Comparison of ENCODE assay signal across 20 cellular contexts in genomic region chr1:55131218-55131617, GRCh38.
DNase-seq lines count a peak whose midpoint lies in the region; ATAC-seq and TF ChIP-seq lines count a peak whose summit lies in the region.
"Had no signal": no experiment of that assay in that cellular context is flagged by ENCODE, and none has a peak within 500 bp of the region (broad histone marks: within the 10 kb centered on the region; RNA-seq: fewer than 3 reads in every experiment).

No MANE protein-coding gene starts in this region.

- TF ChIP-seq POLR2A in transverse colon (IDR thresholded peaks at IDR 0.05) = no peak

- H3K27ac ChIP-seq in smooth muscle cell (ENCODE audit: low read depth) = peak overlapping the region; percentile 55
- H3K27ac ChIP-seq in transverse colon = no peak overlapping the region
- H3K27ac ChIP-seq: 22Rv1, BLaER1, HL-60, PC-9 had no signal

- WGBS in smooth muscle cell (ENCODE audit: low lambda C conversion rate) = 85% methylated on average over 2 of the region's 2 CpGs
- WGBS in transverse colon (ENCODE audit: low coverage in 1 of 2), 2 donors = 54 to 59% methylated on average over 2 of the region's 2 CpGs

- no peak overlapping the region for H3K4me3 ChIP-seq in adipocyte (ENCODE audit: low read length)
- no peak overlapping the region for H3K4me3 ChIP-seq in smooth muscle cell
- H3K4me3 ChIP-seq in transverse colon = no peak overlapping the region
- H3K4me3 ChIP-seq: BLaER1, PC-9 had no signal

- H3K9me3 Mint-ChIP-seq in natural killer cell treated with Interleukin-12 subunit alpha and Interleukin-12 subunit beta and Interleukin-15 and Interleukin-18, amount 100 ng/mL, for 72 hours = no peaks in the 10 kb centered on the region
- peaks cover 3% of the 10 kb centered on the region in 2 donors for H3K9me3 Mint-ChIP-seq in natural killer cell
- H3K9me3 Mint-ChIP-seq: CD8-positive, alpha-beta memory T cell; H9 had no signal

- peak overlapping the region; percentile 89 to 92 for H3K27ac Mint-ChIP-seq in natural killer cell treated with Interleukin-12 subunit alpha and Interleukin-12 subunit beta and Interleukin-15 and Interleukin-18, amount 100 ng/mL, for 72 hours
- H3K27ac Mint-ChIP-seq in natural killer cell = no peak overlapping the region
- H3K27ac Mint-ChIP-seq: H9 had no signal

- no peaks in the 10 kb centered on the region for H4K20me1 ChIP-seq in smooth muscle cell (ENCODE audit: low read depth)
- H4K20me1 ChIP-seq: BLaER1 had no signal

- in situ Hi-C loops in transverse colon (cut with MboI; ENCODE audit: low pct_ligation_motif_present in 1 of 4, low pct_unique_long_range_greater_than_20kb in 1 of 4, low sequenced_read_pairs in 3 of 4) = loop anchor here in 3 of 4 donors (25.0 kb wide), 2 partner anchors 156 to 1456 kb away; partner anchors contain the start of gene PLPP3 (in 3 of the 3)

- H3K27me3 ChIP-seq in adipocyte (replicated peaks; ENCODE audit: control insufficient read depth, insufficient read depth, low read length) (no peaks in the 10 kb centered on the region), smooth muscle cell (ENCODE audit: low read depth) (no peaks in the 10 kb centered on the region), transverse colon (no peaks in the 10 kb centered on the region)
- H3K27me3 ChIP-seq: BLaER1 had no signal

- H3F3A ChIP-seq in smooth muscle cell (ENCODE audit: low read depth) = no peaks in the 10 kb centered on the region

- H3K4me1 ChIP-seq in adipocyte (ENCODE audit: control insufficient read depth, insufficient read depth, low read length) = peaks cover 8% of the 10 kb centered on the region
- no peaks in the 10 kb centered on the region for H3K4me1 ChIP-seq in smooth muscle cell (ENCODE audit: low read depth)
- no peaks in the 10 kb centered on the region for H3K4me1 ChIP-seq in transverse colon
- H3K4me1 ChIP-seq: BLaER1 had no signal

- intact Hi-C loops in natural killer cell (cut with micrococcal nuclease) = no loop called here
- intact Hi-C loops in transverse colon (cut with DNase I; ENCODE audit: low total_unique reads) = no loop called here

- no peak for TF ChIP-seq EP300 in transverse colon (IDR thresholded peaks at IDR 0.05; ENCODE audit: low read depth)

- no peaks in the 10 kb centered on the region for H3K27me3 Mint-ChIP-seq in natural killer cell treated with Interleukin-12 subunit alpha and Interleukin-12 subunit beta and Interleukin-15 and Interleukin-18, amount 100 ng/mL, for 72 hours
- no peaks in the 10 kb centered on the region for H3K27me3 Mint-ChIP-seq in natural killer cell (ENCODE audit: low read depth in 2 of 2)
- H3K27me3 Mint-ChIP-seq: CD8-positive, alpha-beta memory T cell had no signal

- H3K4me2 ChIP-seq in smooth muscle cell = no peak overlapping the region
- H3K4me2 ChIP-seq: BLaER1, PC-9 had no signal

- H3K4me3 Mint-ChIP-seq in natural killer cell treated with Interleukin-12 subunit alpha and Interleukin-12 subunit beta and Interleukin-15 and Interleukin-18, amount 100 ng/mL, for 72 hours = no peak overlapping the region
- no peak overlapping the region for H3K4me3 Mint-ChIP-seq in natural killer cell
- H3K4me3 Mint-ChIP-seq: CD8-positive, alpha-beta memory T cell; H9 had no signal

- TF ChIP-seq CTCF in natural killer cell (IDR thresholded peaks at IDR 0.05) (no peak), smooth muscle cell (IDR thresholded peaks at IDR 0.05; ENCODE audit: borderline replicate concordance, insufficient read depth, poor library complexity, severe bottlenecking) (no peak), transverse colon (IDR thresholded peaks at IDR 0.05) (no peak)

- H3K9me3 ChIP-seq in adipocyte (ENCODE audit: control insufficient read depth, low read length) = no peaks in the 10 kb centered on the region
- H3K9me3 ChIP-seq in smooth muscle cell (replicated peaks; ENCODE audit: low read depth) = no peaks in the 10 kb centered on the region
- no peaks in the 10 kb centered on the region for H3K9me3 ChIP-seq in transverse colon

- H3K4me1 Mint-ChIP-seq in natural killer cell treated with Interleukin-12 subunit alpha and Interleukin-12 subunit beta and Interleukin-15 and Interleukin-18, amount 100 ng/mL, for 72 hours (ENCODE audit: low read depth in 2 of 2) = peaks cover 24 to 39% of the 10 kb centered on the region in 2 donors
- peaks cover 34 to 35% of the 10 kb centered on the region in 2 donors for H3K4me1 Mint-ChIP-seq in natural killer cell
- H3K4me1 Mint-ChIP-seq: H9 had no signal

- no peak overlapping the region for H2AFZ ChIP-seq in smooth muscle cell (ENCODE audit: low read depth)
- H2AFZ ChIP-seq: PC-9 had no signal

- H3K79me2 ChIP-seq in smooth muscle cell (ENCODE audit: low read depth) = no peaks in the 10 kb centered on the region

- peaks cover 32% of the 10 kb centered on the region for H3K36me3 Mint-ChIP-seq in natural killer cell treated with Interleukin-12 subunit alpha and Interleukin-12 subunit beta and Interleukin-15 and Interleukin-18, amount 100 ng/mL, for 72 hours
- H3K36me3 Mint-ChIP-seq in natural killer cell = peaks cover 18% of the 10 kb centered on the region

- H3K9ac ChIP-seq in adipocyte (ENCODE audit: low read length) = no peak overlapping the region
- no peak overlapping the region for H3K9ac ChIP-seq in smooth muscle cell (ENCODE audit: low read depth)
- H3K9ac ChIP-seq: BLaER1 had no signal

- ATAC-seq in natural killer cell treated with Interleukin-12 subunit alpha and Interleukin-12 subunit beta and Interleukin-15 and Interleukin-18, amount 100 ng/mL, for 72 hours = no peak
- no peak for ATAC-seq in natural killer cell

- H3K36me3 ChIP-seq in adipocyte (ENCODE audit: control insufficient read depth, insufficient read depth, low read length, severe bottlenecking) (peaks cover 94% of the 10 kb centered on the region), smooth muscle cell (ENCODE audit: low read depth) (peaks cover 34% of the 10 kb centered on the region), transverse colon (peaks cover 0 to 79% (median 25%) of the 10 kb centered on the region in 4 donors)

- DNase-seq in natural killer cell treated with Interleukin-12 subunit alpha and Interleukin-12 subunit beta and Interleukin-15 and Interleukin-18, amount 100 ng/mL, for 72 hours (ENCODE audit: low spot score) = no peak
- DNase-seq in natural killer cell = no peak
- peak; percentile 15 for DNase-seq in adipocyte (ENCODE audit: low read depth)
- DNase-seq in fibroblast of peridontal ligament (ENCODE audit: extremely low read depth) = peak; percentile 32
- no peak for DNase-seq in smooth muscle cell (lab: John Stamatoyannopoulos, UW; ENCODE audit: unreplicated experiment)
- DNase-seq in GM03348 (ENCODE audit: low spot score) = no peak
- DNase-seq in transverse colon = no peak
- no peak for DNase-seq in putamen (ENCODE audit: low spot score)
- DNase-seq: CD8-positive, alpha-beta memory T cell; DMS79; H9; NCI-H1048; NCI-H1436; NCI-H1930; NCI-H345; NCI-H524 treated with DMSO at 0.1 percent for 48 hours; PC-9 had no signal

Comparison
In these comparisons a context has a peak if more than half of its experiments do, and no peak if none do; other contexts are left out.
1. H3K27ac Mint-ChIP-seq: peak in natural killer cell treated with Interleukin-12 subunit alpha and Interleukin-12 subunit beta and Interleukin-15 and Interleukin-18, amount 100 ng/mL, for 72 hours (2 of 2); none in natural killer cell (0 of 2).
2. DNase-seq: peak in adipocyte (single experiment) and fibroblast of peridontal ligament (single experiment); none in natural killer cell treated with Interleukin-12 subunit alpha and Interleukin-12 subunit beta and Interleukin-15 and Interleukin-18, amount 100 ng/mL, for 72 hours (single experiment), natural killer cell (single experiment), smooth muscle cell (single experiment), GM03348 (single experiment), transverse colon (single experiment) and putamen (single experiment).